1 cellular context compared by ENCODE assay signal in genomic region chr14:90842726-90843125, GRCh38.
TF ChIP-seq lines count a peak whose summit lies in the region.

No MANE protein-coding gene starts in this region.

TF ChIP-seq in GM23338, 12 proteins besides CTCF, POLR2A, EP300 and RAD21 (continued from another document):
- TF ChIP-seq, protein P1, sequence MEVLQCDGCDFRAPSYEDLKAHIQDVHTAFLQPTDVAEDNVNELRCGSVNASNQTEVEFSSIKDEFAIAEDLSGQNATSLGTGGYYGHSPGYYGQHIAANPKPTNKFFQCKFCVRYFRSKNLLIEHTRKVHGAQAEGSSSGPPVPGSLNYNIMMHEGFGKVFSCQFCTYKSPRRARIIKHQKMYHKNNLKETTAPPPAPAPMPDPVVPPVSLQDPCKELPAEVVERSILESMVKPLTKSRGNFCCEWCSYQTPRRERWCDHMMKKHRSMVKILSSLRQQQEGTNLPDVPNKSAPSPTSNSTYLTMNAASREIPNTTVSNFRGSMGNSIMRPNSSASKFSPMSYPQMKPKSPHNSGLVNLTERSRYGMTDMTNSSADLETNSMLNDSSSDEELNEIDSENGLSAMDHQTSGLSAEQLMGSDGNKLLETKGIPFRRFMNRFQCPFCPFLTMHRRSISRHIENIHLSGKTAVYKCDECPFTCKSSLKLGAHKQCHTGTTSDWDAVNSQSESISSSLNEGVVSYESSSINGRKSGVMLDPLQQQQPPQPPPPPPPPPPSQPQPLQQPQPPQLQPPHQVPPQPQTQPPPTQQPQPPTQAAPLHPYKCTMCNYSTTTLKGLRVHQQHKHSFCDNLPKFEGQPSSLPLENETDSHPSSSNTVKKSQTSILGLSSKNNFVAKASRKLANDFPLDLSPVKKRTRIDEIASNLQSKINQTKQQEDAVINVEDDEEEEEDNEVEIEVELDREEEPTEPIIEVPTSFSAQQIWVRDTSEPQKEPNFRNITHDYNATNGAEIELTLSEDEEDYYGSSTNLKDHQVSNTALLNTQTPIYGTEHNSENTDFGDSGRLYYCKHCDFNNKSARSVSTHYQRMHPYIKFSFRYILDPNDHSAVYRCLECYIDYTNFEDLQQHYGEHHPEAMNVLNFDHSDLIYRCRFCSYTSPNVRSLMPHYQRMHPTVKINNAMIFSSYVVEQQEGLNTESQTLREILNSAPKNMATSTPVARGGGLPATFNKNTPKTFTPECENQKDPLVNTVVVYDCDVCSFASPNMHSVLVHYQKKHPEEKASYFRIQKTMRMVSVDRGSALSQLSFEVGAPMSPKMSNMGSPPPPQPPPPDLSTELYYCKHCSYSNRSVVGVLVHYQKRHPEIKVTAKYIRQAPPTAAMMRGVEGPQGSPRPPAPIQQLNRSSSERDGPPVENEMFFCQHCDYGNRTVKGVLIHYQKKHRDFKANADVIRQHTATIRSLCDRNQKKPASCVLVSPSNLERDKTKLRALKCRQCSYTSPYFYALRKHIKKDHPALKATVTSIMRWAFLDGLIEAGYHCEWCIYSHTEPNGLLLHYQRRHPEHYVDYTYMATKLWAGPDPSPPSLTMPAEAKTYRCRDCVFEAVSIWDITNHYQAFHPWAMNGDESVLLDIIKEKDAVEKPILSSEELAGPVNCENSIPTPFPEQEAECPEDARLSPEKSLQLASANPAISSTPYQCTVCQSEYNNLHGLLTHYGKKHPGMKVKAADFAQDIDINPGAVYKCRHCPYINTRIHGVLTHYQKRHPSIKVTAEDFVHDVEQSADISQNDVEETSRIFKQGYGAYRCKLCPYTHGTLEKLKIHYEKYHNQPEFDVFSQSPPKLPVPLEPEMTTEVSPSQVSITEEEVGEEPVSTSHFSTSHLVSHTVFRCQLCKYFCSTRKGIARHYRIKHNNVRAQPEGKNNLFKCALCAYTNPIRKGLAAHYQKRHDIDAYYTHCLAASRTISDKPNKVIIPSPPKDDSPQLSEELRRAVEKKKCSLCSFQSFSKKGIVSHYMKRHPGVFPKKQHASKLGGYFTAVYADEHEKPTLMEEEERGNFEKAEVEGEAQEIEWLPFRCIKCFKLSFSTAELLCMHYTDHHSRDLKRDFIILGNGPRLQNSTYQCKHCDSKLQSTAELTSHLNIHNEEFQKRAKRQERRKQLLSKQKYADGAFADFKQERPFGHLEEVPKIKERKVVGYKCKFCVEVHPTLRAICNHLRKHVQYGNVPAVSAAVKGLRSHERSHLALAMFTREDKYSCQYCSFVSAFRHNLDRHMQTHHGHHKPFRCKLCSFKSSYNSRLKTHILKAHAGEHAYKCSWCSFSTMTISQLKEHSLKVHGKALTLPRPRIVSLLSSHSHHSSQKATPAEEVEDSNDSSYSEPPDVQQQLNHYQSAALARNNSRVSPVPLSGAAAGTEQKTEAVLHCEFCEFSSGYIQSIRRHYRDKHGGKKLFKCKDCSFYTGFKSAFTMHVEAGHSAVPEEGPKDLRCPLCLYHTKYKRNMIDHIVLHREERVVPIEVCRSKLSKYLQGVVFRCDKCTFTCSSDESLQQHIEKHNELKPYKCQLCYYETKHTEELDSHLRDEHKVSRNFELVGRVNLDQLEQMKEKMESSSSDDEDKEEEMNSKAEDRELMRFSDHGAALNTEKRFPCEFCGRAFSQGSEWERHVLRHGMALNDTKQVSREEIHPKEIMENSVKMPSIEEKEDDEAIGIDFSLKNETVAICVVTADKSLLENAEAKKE (CRISPR knock-in tag; IDR thresholded peaks at IDR 0.05) = no peak
